ENCODE assay signal across 14 cellular contexts in the genomic region with DNA sequence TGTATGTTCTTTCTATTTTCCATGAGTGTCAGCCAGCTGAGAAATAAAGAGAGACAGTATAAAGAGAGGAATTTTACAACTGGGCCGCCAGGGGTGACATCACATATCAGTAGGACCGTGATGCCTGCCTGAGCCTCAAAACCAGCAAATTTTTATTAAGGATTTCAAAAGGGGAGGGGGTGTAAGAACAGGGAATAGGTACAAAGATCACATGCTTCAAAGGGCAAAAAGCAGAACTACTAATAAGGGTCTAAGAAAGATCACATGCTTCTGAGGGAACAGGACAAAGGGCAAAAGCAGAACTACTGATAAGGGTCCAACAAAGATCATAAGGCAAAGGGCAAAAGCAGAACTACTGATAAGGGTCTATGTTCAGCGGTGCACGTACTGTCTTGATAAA. TPM values are rescaled to one million over a fixed set of nuclear protein-coding genes. Genes with fewer than 3 reads are reported as not detected.
"Had no signal": no experiment of that assay in that cellular context is flagged by ENCODE, and none has a peak within 500 bp of the region (broad histone marks: within the 10 kb centered on the region; RNA-seq: fewer than 3 reads in every experiment).

No MANE protein-coding gene starts in this region.

RNA-seq across cellular contexts. Expression of a gene that starts 43.5 kb away (rescaled TPM):
- total RNA-seq: activated B cell treated with CpG ODN at 0.5 μM for 24 hours; activated CD4-positive, alpha-beta T cell treated with anti-CD3 and anti-CD28 coated beads, Interleukin-2, amount 10 ng/mL, durations not matched to agents 24 days and 14 days; activated CD8-positive, alpha-beta memory T cell treated with anti-CD3 and anti-CD28 coated beads for 36 hours had no signal

RNA-seq across cellular contexts. Expression of a gene that starts 47.3 kb away (rescaled TPM):
- total RNA-seq: activated B cell treated with CpG ODN at 0.5 μM for 24 hours; activated CD4-positive, alpha-beta T cell treated with anti-CD3 and anti-CD28 coated beads for 36 hours; activated CD4-positive, alpha-beta T cell treated with anti-CD3 and anti-CD28 coated beads, Interleukin-2, amount 10 ng/mL, durations not matched to agents 24 days and 14 days; activated CD8-positive, alpha-beta memory T cell treated with anti-CD3 and anti-CD28 coated beads for 36 hours; activated CD8-positive, alpha-beta T cell treated with anti-CD3 and anti-CD28 coated beads for 36 hours; WTC11 had no signal

RNA-seq across cellular contexts. Expression of a gene that starts 58.9 kb away (rescaled TPM):
- total RNA-seq: activated B cell treated with CpG ODN at 0.5 μM for 24 hours; activated CD4-positive, alpha-beta memory T cell treated with anti-CD3 and anti-CD28 coated beads for 36 hours; activated CD4-positive, alpha-beta memory T cell treated with anti-CD3 and anti-CD28 coated beads, Interleukin-2, amount 10 ng/mL, durations not matched to agents 7 days and 5 days; activated CD4-positive, alpha-beta T cell treated with anti-CD3 and anti-CD28 coated beads for 36 hours; activated CD4-positive, alpha-beta T cell treated with anti-CD3 and anti-CD28 coated beads, Interleukin-2, amount 10 ng/mL, durations not matched to agents 24 days and 14 days; activated CD4-positive, alpha-beta T cell treated with anti-CD3 and anti-CD28 coated beads, Interleukin-2, amount 10 ng/mL, durations not matched to agents 7 days and 5 days; activated CD8-positive, alpha-beta memory T cell treated with anti-CD3 and anti-CD28 coated beads for 36 hours; activated CD8-positive, alpha-beta memory T cell treated with anti-CD3 and anti-CD28 coated beads, Interleukin-2, amount 10 ng/mL, durations not matched to agents 7 days and 5 days; activated CD8-positive, alpha-beta T cell treated with anti-CD3 and anti-CD28 coated beads for 36 hours; activated CD8-positive, alpha-beta T cell treated with anti-CD3 and anti-CD28 coated beads, Interleukin-2, amount 10 ng/mL, durations not matched to agents 7 days and 5 days; T-helper 1 cell treated with Interleukin-12 subunit alpha and Interleukin-12 subunit beta and Interleukin-4 antibody, amounts not matched to agents 30 ng/mL and 1 ng/mL, for 36 hours; T-helper 17 cell; T-helper 2 cell treated with Interferon-gamma antibody and Interleukin-4, amounts not matched to agents 100 ng/mL and 5 ng/mL, for 36 hours; WTC11 had no signal
